8 cellular contexts compared by ENCODE assay signal in genomic region chr9:38066907-38067610, GRCh38. TPM values are rescaled to one million over a fixed set of nuclear protein-coding genes. Genes with fewer than 3 reads are reported as not detected.
DNase-seq lines count a peak whose midpoint lies in the region; ATAC-seq, FAIRE-seq and TF ChIP-seq lines count a peak whose summit lies in the region.

No MANE protein-coding gene starts in this region.

- no peaks in the 10 kb centered on the region for H4K20me1 ChIP-seq in endothelial cell of umbilical vein (replicated peaks; ENCODE audit: control insufficient read depth, extremely low read depth, insufficient read depth, low read length)

- peak; percentile 39 for DNase-seq in NCI-H1092 treated with DMSO at 0.1 percent for 48 hours (lab: John Stamatoyannopoulos, UW)
- no peak for DNase-seq in NCI-H1092 (lab: John Stamatoyannopoulos, UW)
- peak; percentile 23 for DNase-seq in activated B cell treated with CpG ODN at 0.5 μM for 24 hours
- peak; percentile 48 for DNase-seq in endothelial cell of umbilical vein (ENCODE audit: low read depth, low spot score)
- peak; percentile 80 for DNase-seq in transverse colon
- no peak for DNase-seq in SHP77 (lab: John Stamatoyannopoulos, UW)
- DNase-seq in NCI-H446 treated with DMSO at 0.1 percent for 48 hours (lab: John Stamatoyannopoulos, UW): no peak

- peaks cover 52% of the 10 kb centered on the region for H3K4me1 ChIP-seq in endothelial cell of umbilical vein (ENCODE audit: control insufficient read depth, extremely low read depth, insufficient read depth, low read length)
- peaks cover 53% of the 10 kb centered on the region for H3K4me1 ChIP-seq in mucosa of stomach (ENCODE audit: control insufficient read depth, insufficient read depth, low read length)
- H3K4me1 ChIP-seq in transverse colon: peaks cover 11 to 65% (median 50%) of the 10 kb centered on the region in 4 donors

- TF ChIP-seq POLR2A in endothelial cell of umbilical vein (IDR thresholded peaks at IDR 0.05; ENCODE audit: low read depth, low read length) (no peak), transverse colon (IDR thresholded peaks at IDR 0.05) (peak; percentile 61)

- H3K4me3 ChIP-seq in endothelial cell of umbilical vein (replicated peaks in 1 of 3; ENCODE audit: insufficient read depth in 1 of 3, low read depth in 1 of 3, low read length in 3 of 3) (peak overlapping the region; percentile 52 to 76 (median 59)), mucosa of stomach (ENCODE audit: low read length) (peak overlapping the region; percentile 38), transverse colon (peak overlapping the region; percentile 66 to 99 (median 94))

- peaks cover 65% of the 10 kb centered on the region for H3K79me2 ChIP-seq in endothelial cell of umbilical vein (ENCODE audit: control insufficient read depth, insufficient read depth, low read length)

- ATAC-seq in activated B cell treated with CpG ODN at 0.5 μM for 24 hours (ENCODE audit: low read depth): no peak

- no peaks in the 10 kb centered on the region for H3K9me3 ChIP-seq in endothelial cell of umbilical vein (replicated peaks; ENCODE audit: control insufficient read depth, insufficient read depth, low read length)
- H3K9me3 ChIP-seq in mucosa of stomach (ENCODE audit: control insufficient read depth, low read length): no peaks in the 10 kb centered on the region
- H3K9me3 ChIP-seq in transverse colon: no peaks in the 10 kb centered on the region

- TF ChIP-seq EP300 in transverse colon (IDR thresholded peaks at IDR 0.05; ENCODE audit: low read depth): no peak

- H3K36me3 ChIP-seq in endothelial cell of umbilical vein (ENCODE audit: control insufficient read depth in 2 of 2, extremely low read depth in 1 of 2, insufficient read depth in 2 of 2, low read length in 2 of 2): no peaks in the 10 kb centered on the region
- no peaks in the 10 kb centered on the region for H3K36me3 ChIP-seq in mucosa of stomach (ENCODE audit: control insufficient read depth, insufficient read depth, low read length)
- no peaks in the 10 kb centered on the region for H3K36me3 ChIP-seq in transverse colon

- no peaks in the 10 kb centered on the region for H3K36me3 Mint-ChIP-seq in activated B cell treated with CpG ODN at 0.5 μM for 24 hours (ENCODE audit: low read depth)

- peak overlapping the region; percentile 97 for H3K9ac ChIP-seq in endothelial cell of umbilical vein (replicated peaks; ENCODE audit: extremely low read depth, insufficient read depth, low read length)
- peak overlapping the region; percentile 65 for H3K9ac ChIP-seq in mucosa of stomach (ENCODE audit: low read length)

- POLR2A ChIA-PET in activated B cell treated with CpG ODN at 0.5 μM for 24 hours (lab: Charles Lee): interaction anchor here (0.6 kb wide), 1 partner anchor 10 kb away, joined by 3 read pairs; no protein-coding TSS in a partner anchor
- POLR2A ChIA-PET in endothelial cell of umbilical vein (lab: Charles Lee): interaction anchor here (1.1 to 1.5 kb wide), 2 partner anchors 20 to 153 kb away, joined by 4 to 5 read pairs; no protein-coding TSS in a partner anchor

- H3K27me3 ChIP-seq in endothelial cell of umbilical vein (ENCODE audit: control insufficient read depth in 2 of 2, insufficient read depth in 2 of 2, low read length in 2 of 2) (no peaks in the 10 kb centered on the region), mucosa of stomach (ENCODE audit: control insufficient read depth, insufficient read depth, low read length) (no peaks in the 10 kb centered on the region), transverse colon (no peaks in the 10 kb centered on the region)

- H3K27ac ChIP-seq in endothelial cell of umbilical vein (ENCODE audit: insufficient read depth, low read depth, low read length) (peak overlapping the region; percentile 92), transverse colon (peak overlapping the region; percentile 93 to 98 (median 98))

- no peaks in the 10 kb centered on the region for H3K9me1 ChIP-seq in endothelial cell of umbilical vein (replicated peaks; ENCODE audit: control insufficient read depth, extremely low read depth, insufficient read depth, low read length)

- BruUV-seq in endothelial cell of umbilical vein (replicated peaks; lab: Mats Ljungman, UMichigan): no TSS peak

- dilution Hi-C loops in endothelial cell of umbilical vein (cut with MboI; ENCODE audit: extremely low pct_ligation_motif_present, low sequenced_read_pairs): no loop called here

- TF ChIP-seq CTCF in activated B cell treated with CpG ODN at 0.5 μM for 24 hours (IDR thresholded peaks at IDR 0.05): no peak
- TF ChIP-seq CTCF in endothelial cell of umbilical vein (IDR thresholded peaks at IDR 0.05; ENCODE audit: extremely low read depth in 1 of 2, insufficient read depth in 1 of 2, low read depth in 1 of 2, low read length in 2 of 2): no peak
- TF ChIP-seq CTCF in transverse colon (IDR thresholded peaks at IDR 0.05): no peak

- peak overlapping the region; percentile 80 for H3K4me3 Mint-ChIP-seq in activated B cell treated with CpG ODN at 0.5 μM for 24 hours

- intact Hi-C loops in activated B cell treated with CpG ODN at 0.5 μM for 24 hours (cut with micrococcal nuclease) (loop anchor here (2.0 to 10.0 kb wide), 3 partner anchors 20 to 485 kb away; partner anchors contain the start of gene ALDH1B1), endothelial cell of umbilical vein (cut with micrococcal nuclease) (loop anchor here (1.0 to 5.0 kb wide), 4 partner anchors 8 to 150 kb away; no protein-coding TSS in a partner anchor), transverse colon (cut with DNase I; ENCODE audit: low total_unique reads) (loop anchor here (5.0 kb wide), 3 partner anchors 50 to 150 kb away; no protein-coding TSS in a partner anchor)

- H3K27me3 Mint-ChIP-seq in activated B cell treated with CpG ODN at 0.5 μM for 24 hours: peaks cover 33% of the 10 kb centered on the region

- H3K4me2 ChIP-seq in endothelial cell of umbilical vein (ENCODE audit: insufficient read depth, low read length): peak overlapping the region; percentile 70

- 0 to 9% methylated on average over 3 to 28 of the region's 31 CpGs for WGBS in transverse colon (ENCODE audit: low coverage in 1 of 2), 2 donors

- in situ Hi-C loops in transverse colon (cut with MboI; ENCODE audit: low pct_ligation_motif_present in 1 of 4, low pct_unique_long_range_greater_than_20kb in 1 of 4, low sequenced_read_pairs in 3 of 4): loop anchor here in 1 of 4 donors (25.0 kb wide), 3 partner anchors 155 to 605 kb away; partner anchors contain the start of genes FBXO10, SLC25A51, TOMM5 and ZBTB5

- H3K4me1 Mint-ChIP-seq in activated B cell treated with CpG ODN at 0.5 μM for 24 hours: peaks cover 14% of the 10 kb centered on the region

- H2AFZ ChIP-seq in endothelial cell of umbilical vein (ENCODE audit: low read depth, low read length): peak overlapping the region; percentile 6

- peak overlapping the region; percentile 46 for H3K27ac Mint-ChIP-seq in activated B cell treated with CpG ODN at 0.5 μM for 24 hours

- no peaks in the 10 kb centered on the region for H3K9me3 Mint-ChIP-seq in activated B cell treated with CpG ODN at 0.5 μM for 24 hours

- peak; percentile 77 for FAIRE-seq in endothelial cell of umbilical vein (lab: Jason Lieb, UNC)

- CTCF ChIA-PET in activated B cell treated with CpG ODN at 0.5 μM for 24 hours (lab: Charles Lee) (interaction anchor here (1.0 kb wide), 2 partner anchors 20 to 155 kb away, joined by 3 read pairs; no protein-coding TSS in a partner anchor), endothelial cell of umbilical vein (lab: Charles Lee) (interaction anchor here (1.0 to 5.6 kb wide), 10 partner anchors 19 to 152 kb away, joined by 3 to 82 read pairs (median 6); no protein-coding TSS in a partner anchor)

TF ChIP-seq in endothelial cell of umbilical vein, 7 proteins besides CTCF, POLR2A, EP300 and RAD21:
- TF ChIP-seq FOS (IDR thresholded peaks at IDR 0.05; ENCODE audit: borderline replicate concordance, insufficient read depth, low read length): no peak
- TF ChIP-seq POLR2AphosphoS5 (IDR thresholded peaks at IDR 0.05; ENCODE audit: insufficient read depth, low read depth, low read length): peak; percentile 27

RNA-seq across cellular contexts. Expression of gene SHB, which starts 2.0 kb away (rescaled TPM):
- total RNA-seq in activated B cell treated with CpG ODN at 0.5 μM for 24 hours: 0.44 and 0.81 TPM in 2 replicates
- total RNA-seq in endothelial cell of umbilical vein: 22.3 and 24.9 TPM in 2 replicates
- polyA plus RNA-seq in endothelial cell of umbilical vein: 13.3 and 13.4 TPM in 2 replicates
- polyA plus RNA-seq in endothelial cell of umbilical vein (2011; cell fraction: cytosol; rRNA removed): 14.1 and 14.4 TPM in 2 replicates
- polyA plus RNA-seq in endothelial cell of umbilical vein (2011; cell fraction: nucleus; rRNA removed): 20.6 and 22.2 TPM in 2 replicates
- polyA plus RNA-seq in endothelial cell of umbilical vein (2012): 10.6 and 11.3 TPM in 2 replicates
- 11.6 and 14.5 TPM in 2 replicates for polyA minus RNA-seq in endothelial cell of umbilical vein
- 9.3 TPM for polyA minus RNA-seq in endothelial cell of umbilical vein (2011; cell fraction: cytosol; rRNA and poly(A)+ RNA removed)
- 18.9 and 33.0 TPM in 2 replicates for polyA minus RNA-seq in endothelial cell of umbilical vein (2011; cell fraction: nucleus; rRNA and poly(A)+ RNA removed)
- 10 to 100 TPM; 11.9 to 33.7 (median 22.2) TPM for total RNA-seq in transverse colon

Comparison
In these comparisons a context has a peak if more than half of its experiments do, and no peak if none do; other contexts are left out.
1. DNase-seq: peak in NCI-H1092 treated with DMSO at 0.1 percent for 48 hours (single experiment), activated B cell treated with CpG ODN at 0.5 μM for 24 hours (single experiment), endothelial cell of umbilical vein (single experiment) and transverse colon (single experiment); none in NCI-H1092 (single experiment), SHP77 (0 of 2) and NCI-H446 treated with DMSO at 0.1 percent for 48 hours (single experiment).
2. H3K4me3 ChIP-seq: peak in every context shown above with its lines; median percentile 94 in transverse colon; 59 in endothelial cell of umbilical vein; 38 in mucosa of stomach.